16 cellular contexts compared by ENCODE assay signal in genomic region chr6:51398793-51399192, GRCh38.
DNase-seq lines count a peak whose midpoint lies in the region; ATAC-seq and TF ChIP-seq lines count a peak whose summit lies in the region.
"Had no signal": no experiment of that assay in that cellular context is flagged by ENCODE, and none has a peak within 500 bp of the region (broad histone marks: within the 10 kb centered on the region; RNA-seq: fewer than 3 reads in every experiment).

No MANE protein-coding gene starts in this region.

- DNase-seq in GM12865 (ENCODE audit: low read depth): peak; percentile 52
- DNase-seq in SHP77 (lab: John Stamatoyannopoulos, UW): peak; percentile 28 to 32
- no peak for DNase-seq in NCI-H1930 (lab: John Stamatoyannopoulos, UW)
- no peak for DNase-seq in AG20443 (ENCODE audit: low spot score)
- DNase-seq in activated T-cell treated with anti-CD3 and anti-CD28 coated beads, Interleukin-2, amount 50 U/mL, for 4 hours: no peak
- DNase-seq in activated CD4-positive, alpha-beta T cell treated with anti-CD3 and anti-CD28 coated beads for 1 hour: no peak
- DNase-seq: activated B cell treated with CpG ODN at 0.5 μM for 24 hours; body of pancreas; effector CD8-positive, alpha-beta T cell; naive thymus-derived CD8-positive, alpha-beta T cell; NCI-H2081 had no signal

- H3K4me3 Mint-ChIP-seq in activated T-cell treated with anti-CD3 and anti-CD28 coated beads, Interleukin-2, amount 50 U/mL, for 4 hours: no peak overlapping the region
- H3K4me3 Mint-ChIP-seq: activated B cell treated with CpG ODN at 0.5 μM for 24 hours; activated T-helper 17 cell treated with anti-CD3 and anti-CD28 coated beads, Interleukin-2, amount 50 U/mL, for 72 hours; CD14-positive monocyte; naive thymus-derived CD8-positive, alpha-beta T cell had no signal

- ATAC-seq in GM21360 (IDR thresholded peaks at IDR 0.05; ENCODE audit: unreplicated experiment): peak; percentile 53
- peak; percentile 39 for ATAC-seq in HG03520 (IDR thresholded peaks at IDR 0.05; ENCODE audit: unreplicated experiment)
- ATAC-seq in activated T-cell treated with anti-CD3 and anti-CD28 coated beads, Interleukin-2, amount 50 U/mL, for 4 hours: no peak
- ATAC-seq: activated T-helper 17 cell treated with anti-CD3 and anti-CD28 coated beads, Interleukin-2, amount 50 U/mL, for 72 hours; body of pancreas; naive thymus-derived CD8-positive, alpha-beta T cell; sciatic nerve had no signal

- no peak overlapping the region for H3K4me3 ChIP-seq in GM12865 (ENCODE audit: low read depth, low read length)
- H3K4me3 ChIP-seq: body of pancreas had no signal

- H3K27me3 Mint-ChIP-seq in activated T-cell treated with anti-CD3 and anti-CD28 coated beads, Interleukin-2, amount 50 U/mL, for 4 hours (ENCODE audit: low read depth): no peaks in the 10 kb centered on the region
- H3K27me3 Mint-ChIP-seq: activated B cell treated with CpG ODN at 0.5 μM for 24 hours; activated T-helper 17 cell treated with anti-CD3 and anti-CD28 coated beads, Interleukin-2, amount 50 U/mL, for 72 hours; naive thymus-derived CD8-positive, alpha-beta T cell had no signal

- no peaks in the 10 kb centered on the region for H3K36me3 Mint-ChIP-seq in activated T-cell treated with anti-CD3 and anti-CD28 coated beads, Interleukin-2, amount 50 U/mL, for 4 hours (ENCODE audit: insufficient read depth)
- H3K36me3 Mint-ChIP-seq: CD14-positive monocyte; naive thymus-derived CD8-positive, alpha-beta T cell had no signal

- H3K9me3 Mint-ChIP-seq in activated T-cell treated with anti-CD3 and anti-CD28 coated beads, Interleukin-2, amount 50 U/mL, for 4 hours: no peaks in the 10 kb centered on the region
- H3K9me3 Mint-ChIP-seq: activated B cell treated with CpG ODN at 0.5 μM for 24 hours had no signal

- H3K4me1 Mint-ChIP-seq in activated T-cell treated with anti-CD3 and anti-CD28 coated beads, Interleukin-2, amount 50 U/mL, for 4 hours (ENCODE audit: low read depth): no peaks in the 10 kb centered on the region
- H3K4me1 Mint-ChIP-seq: activated B cell treated with CpG ODN at 0.5 μM for 24 hours; activated T-helper 17 cell treated with anti-CD3 and anti-CD28 coated beads, Interleukin-2, amount 50 U/mL, for 72 hours; CD14-positive monocyte; naive thymus-derived CD8-positive, alpha-beta T cell had no signal

- peak; percentile 40 for TF ChIP-seq CTCF in GM12865 (IDR thresholded peaks at IDR 0.05; ENCODE audit: insufficient read depth, low read depth, low read length, missing control alignments)

Comparison
In these comparisons a context has a peak if more than half of its experiments do, and no peak if none do; other contexts are left out.
1. DNase-seq: peak in GM12865 (single experiment) and SHP77 (2 of 2); none in NCI-H1930 (0 of 2), AG20443 (single experiment), activated T-cell treated with anti-CD3 and anti-CD28 coated beads, Interleukin-2, amount 50 U/mL, for 4 hours (single experiment) and activated CD4-positive, alpha-beta T cell treated with anti-CD3 and anti-CD28 coated beads for 1 hour (single experiment).
2. ATAC-seq: peak in GM21360 (single experiment) and HG03520 (single experiment); none in activated T-cell treated with anti-CD3 and anti-CD28 coated beads, Interleukin-2, amount 50 U/mL, for 4 hours (0 of 2).